1 cellular context compared by ENCODE assay signal in genomic region chr2:223641062-223641461, GRCh38.
TF ChIP-seq lines count a peak whose summit lies in the region.

No MANE protein-coding gene starts in this region.

TF ChIP-seq in K562, 482 proteins besides CTCF, POLR2A, EP300 and RAD21 (continued from another document and continues in another):
- no peak for TF ChIP-seq ATF1 (CRISPR knock-in tag; IDR thresholded peaks at IDR 0.05)
- TF ChIP-seq ATF1 (tag; IDR thresholded peaks at IDR 0.05), result peak; percentile 57
- no peak for TF ChIP-seq KAT7 (CRISPR knock-in tag; IDR thresholded peaks at IDR 0.05; ENCODE audit: borderline replicate concordance)
- TF ChIP-seq NFIC (IDR thresholded peaks at IDR 0.05), result no peak
- TF ChIP-seq PKNOX1 (IDR thresholded peaks at IDR 0.05), result no peak
- no peak for TF ChIP-seq RBM39 (optimal IDR thresholded peaks at IDR 0.05; ENCODE audit: low read depth, low read length)
- TF ChIP-seq FOXA3 (CRISPR knock-in tag; conservative IDR thresholded peaks at IDR 0.05 in 1 of 2, IDR thresholded peaks at IDR 0.05 in 1 of 2), result no peak
- TF ChIP-seq SUPT5H (IDR thresholded peaks at IDR 0.05), result no peak
- no peak for TF ChIP-seq RREB1 (CRISPR knock-in tag; IDR thresholded peaks at IDR 0.05)
- peak; percentile 98 for TF ChIP-seq NFYB (IDR thresholded peaks at IDR 0.05; ENCODE audit: extremely low read depth, insufficient read length)
- TF ChIP-seq NFIX (CRISPR knock-in tag; IDR thresholded peaks at IDR 0.05; ENCODE audit: low read depth), result no peak
- TF ChIP-seq ZNF3 (CRISPR knock-in tag; IDR thresholded peaks at IDR 0.05), result no peak
- no peak for TF ChIP-seq ZNF830 (CRISPR knock-in tag; IDR thresholded peaks at IDR 0.05)
- no peak for TF ChIP-seq ZFP36 (IDR thresholded peaks at IDR 0.05; ENCODE audit: low read depth, low read length, partially characterized antibody)
- TF ChIP-seq MAZ (CRISPR knock-in tag; conservative IDR thresholded peaks at IDR 0.05 in 1 of 2, IDR thresholded peaks at IDR 0.05 in 1 of 2), result peak in 1 of 2 experiments; percentile 33; a peak in 1 of 4 replicates
- no peak for TF ChIP-seq ZSCAN32 (CRISPR knock-in tag; IDR thresholded peaks at IDR 0.05)
- no peak for TF ChIP-seq EWSR1 (IDR thresholded peaks at IDR 0.05; ENCODE audit: borderline replicate concordance, low read depth, partially characterized antibody)
- TF ChIP-seq NRF1 (conservative IDR thresholded peaks at IDR 0.05 in 1 of 2, IDR thresholded peaks at IDR 0.05 in 1 of 2), result no peak
- TF ChIP-seq ZNF778 (CRISPR knock-in tag; IDR thresholded peaks at IDR 0.05), result no peak
- TF ChIP-seq HDGF (IDR thresholded peaks at IDR 0.05), result no peak
- no peak for TF ChIP-seq ELF1 (tag; IDR thresholded peaks at IDR 0.05)
- TF ChIP-seq POLR2B (IDR thresholded peaks at IDR 0.05; ENCODE audit: low read depth, partially characterized antibody), result no peak
- TF ChIP-seq, protein P1, sequence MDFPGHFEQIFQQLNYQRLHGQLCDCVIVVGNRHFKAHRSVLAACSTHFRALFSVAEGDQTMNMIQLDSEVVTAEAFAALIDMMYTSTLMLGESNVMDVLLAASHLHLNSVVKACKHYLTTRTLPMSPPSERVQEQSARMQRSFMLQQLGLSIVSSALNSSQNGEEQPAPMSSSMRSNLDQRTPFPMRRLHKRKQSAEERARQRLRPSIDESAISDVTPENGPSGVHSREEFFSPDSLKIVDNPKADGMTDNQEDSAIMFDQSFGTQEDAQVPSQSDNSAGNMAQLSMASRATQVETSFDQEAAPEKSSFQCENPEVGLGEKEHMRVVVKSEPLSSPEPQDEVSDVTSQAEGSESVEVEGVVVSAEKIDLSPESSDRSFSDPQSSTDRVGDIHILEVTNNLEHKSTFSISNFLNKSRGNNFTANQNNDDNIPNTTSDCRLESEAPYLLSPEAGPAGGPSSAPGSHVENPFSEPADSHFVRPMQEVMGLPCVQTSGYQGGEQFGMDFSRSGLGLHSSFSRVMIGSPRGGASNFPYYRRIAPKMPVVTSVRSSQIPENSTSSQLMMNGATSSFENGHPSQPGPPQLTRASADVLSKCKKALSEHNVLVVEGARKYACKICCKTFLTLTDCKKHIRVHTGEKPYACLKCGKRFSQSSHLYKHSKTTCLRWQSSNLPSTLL (IDR thresholded peaks at IDR 0.05), result no peak
- TF ChIP-seq EHMT2 (IDR thresholded peaks at IDR 0.05), result no peak
- no peak for TF ChIP-seq TCF7 (IDR thresholded peaks at IDR 0.05; ENCODE audit: borderline replicate concordance)
- no peak for TF ChIP-seq ZNF695 (CRISPR knock-in tag; IDR thresholded peaks at IDR 0.05)
- TF ChIP-seq BRD9 (IDR thresholded peaks at IDR 0.05; ENCODE audit: low read depth, partially characterized antibody), result no peak
- TF ChIP-seq KLF16 (IDR thresholded peaks at IDR 0.05), result no peak
- peak; percentile 37; the same call in 1 of the 2 replicates for TF ChIP-seq CREM (IDR thresholded peaks at IDR 0.05; ENCODE audit: low read depth)
- no peak for TF ChIP-seq TAF7 (tag; IDR thresholded peaks at IDR 0.05)
- no peak for TF ChIP-seq NELFE (IDR thresholded peaks at IDR 0.05; ENCODE audit: insufficient read depth, insufficient read length)
- TF ChIP-seq ZNF143 (CRISPR knock-in tag; IDR thresholded peaks at IDR 0.05), result no peak
- TF ChIP-seq JUN (IDR thresholded peaks at IDR 0.05; ENCODE audit: borderline replicate concordance, low read depth, low read length), result no peak
- no peak for TF ChIP-seq JUN (CRISPR knock-in tag; IDR thresholded peaks at IDR 0.05; ENCODE audit: borderline replicate concordance)
- no peak for TF ChIP-seq DDX20 (tag; IDR thresholded peaks at IDR 0.05; ENCODE audit: low read depth)
- no peak for TF ChIP-seq FOSL1 (tag; conservative IDR thresholded peaks at IDR 0.05)
- peak; percentile 37 for TF ChIP-seq MGA (IDR thresholded peaks at IDR 0.05)
- no peak for TF ChIP-seq CBX5 (IDR thresholded peaks at IDR 0.05; ENCODE audit: borderline replicate concordance, low read depth)
- no peak for TF ChIP-seq NCOA6 (IDR thresholded peaks at IDR 0.05)
- no peak for TF ChIP-seq FOXA1 (IDR thresholded peaks at IDR 0.05; ENCODE audit: borderline replicate concordance)
- peak; percentile 36 for TF ChIP-seq CXXC5 (CRISPR knock-in tag; IDR thresholded peaks at IDR 0.05)
- TF ChIP-seq GABPB2 (CRISPR knock-in tag; conservative IDR thresholded peaks at IDR 0.05), result no peak
- TF ChIP-seq ZNF785 (CRISPR knock-in tag; IDR thresholded peaks at IDR 0.05), result no peak
- TF ChIP-seq ZFP1 (CRISPR knock-in tag; IDR thresholded peaks at IDR 0.05), result no peak
- no peak for TF ChIP-seq MLLT1 (IDR thresholded peaks at IDR 0.05)
